8 cellular contexts compared by ENCODE assay signal in genomic region chr5:138466900-138467710, GRCh38. TPM values are rescaled to one million over a fixed set of nuclear protein-coding genes. Genes with fewer than 3 reads are reported as not detected.
A peak's percentile ranks its signal among the peaks of the same experiment; 100 is the strongest.
DNase-seq lines count a peak whose midpoint lies in the region; ATAC-seq and TF ChIP-seq lines count a peak whose summit lies in the region.

No MANE protein-coding gene starts in this region.

- no peak for ATAC-seq in naive B cell (ENCODE audit: low read depth in 2 of 2)
- no peak for ATAC-seq in HG02840 (IDR thresholded peaks at IDR 0.05; ENCODE audit: low FRiP score, unreplicated experiment)

- no peaks in the 10 kb centered on the region for H3K9me3 ChIP-seq in Peyer's patch
- no peaks in the 10 kb centered on the region for H3K9me3 ChIP-seq in effector memory CD4-positive, alpha-beta T cell (ENCODE audit: control insufficient read depth, low read length)

- no peaks in the 10 kb centered on the region for H3K27me3 Mint-ChIP-seq in naive B cell

- no peak for TF ChIP-seq POLR2A in Peyer's patch (IDR thresholded peaks at IDR 0.05)

- H3K4me1 ChIP-seq in Peyer's patch, result peaks cover 0 to 32% (median 7%) of the 10 kb centered on the region in 4 donors
- peaks cover 22% of the 10 kb centered on the region for H3K4me1 ChIP-seq in effector memory CD4-positive, alpha-beta T cell (ENCODE audit: control insufficient read depth, insufficient read depth, low read length, poor library complexity, severe bottlenecking)

- H3K4me1 Mint-ChIP-seq in naive B cell, result peaks cover 20 to 27% (median 25%) of the 10 kb centered on the region in 3 donors

- no peaks in the 10 kb centered on the region for H3K9me3 Mint-ChIP-seq in naive B cell

- H3K36me3 ChIP-seq in Peyer's patch, result no peaks in the 10 kb centered on the region
- H3K36me3 ChIP-seq in effector memory CD4-positive, alpha-beta T cell (ENCODE audit: control insufficient read depth, insufficient read depth, low read length), result no peaks in the 10 kb centered on the region

- H3K36me3 Mint-ChIP-seq in naive B cell, result peaks cover 0 to 12% of the 10 kb centered on the region in 2 donors

- H3K4me3 Mint-ChIP-seq in naive B cell, result peak overlapping the region; percentile 86 to 95 (median 91)

- H3K4me3 ChIP-seq in AG09309 (ENCODE audit: control insufficient read depth, low read depth, low read length) (peak overlapping the region; percentile 58), Peyer's patch (peak overlapping the region; percentile 78 to 93 (median 88))
- H3K4me3 ChIP-seq in effector memory CD4-positive, alpha-beta T cell (ENCODE audit: insufficient read depth, low read depth, low read length, poor library complexity, severe bottlenecking), result peak overlapping the region; percentile 90

- peak overlapping the region in 2 of 4 donors; percentile 17 to 97 for H3K27ac ChIP-seq in Peyer's patch
- no peak overlapping the region for H3K27ac ChIP-seq in effector memory CD4-positive, alpha-beta T cell (ENCODE audit: insufficient read depth, low read length, poor library complexity, severe bottlenecking)

- TF ChIP-seq CTCF in AG09309 (IDR thresholded peaks at IDR 0.05; ENCODE audit: control insufficient read depth, insufficient read depth, low read depth, low read length, missing control alignments) (no peak), Peyer's patch (IDR thresholded peaks at IDR 0.05) (no peak)

- H3K27ac Mint-ChIP-seq in naive B cell, result peak overlapping the region in 3 of 6 donors; percentile 91 to 96 (median 94)

- DNase-seq in AG09309 (ENCODE audit: low read depth) (peak; percentile 18), Peyer's patch (no peak), naive B cell (no peak), NCI-H1092 treated with DMSO at 0.1 percent for 48 hours (lab: John Stamatoyannopoulos, UW) (no peak), SK-N-DZ (ENCODE audit: low spot score) (no peak), AG20443 (ENCODE audit: low spot score) (no peak)
- peak in 2 of 3 donors; percentile 25 to 40 for DNase-seq in effector memory CD4-positive, alpha-beta T cell

- H3K27me3 ChIP-seq in Peyer's patch, result no peaks in the 10 kb centered on the region
- no peaks in the 10 kb centered on the region for H3K27me3 ChIP-seq in effector memory CD4-positive, alpha-beta T cell (replicated peaks; ENCODE audit: control insufficient read depth, insufficient read depth, low read length, poor library complexity, severe bottlenecking)

RNA-seq across cellular contexts. Expression of gene EGR1, which starts 1.8 kb away (rescaled TPM):
- total RNA-seq in Peyer's patch, result 100 to 1,000 TPM in 1 of 4 donors, 10 to 100 TPM in 1, 1 to 10 TPM in 2; 5.3 to 109 (median 11.4) TPM
- 100 to 1,000 TPM in 2 of 6 donors, 10 to 100 TPM in 3, 1 to 10 TPM in 1; 7.0 to 125 (median 41.8) TPM for polyA plus RNA-seq in naive B cell (ENCODE audit: low read depth in 6 of 6)
- 1.2 and 3.4 TPM in 2 replicates for polyA plus RNA-seq in SK-N-DZ (2014; cell fraction: cytosol; rRNA removed)
- 3.8 and 16.0 TPM in 2 replicates for polyA plus RNA-seq in SK-N-DZ (2014; cell fraction: nucleus; rRNA removed)

RNA-seq across cellular contexts. Expression of gene REEP2, which starts 28.2 kb away (rescaled TPM):
- total RNA-seq in Peyer's patch, result 10 to 100 TPM in 1 of 4 donors, 1 to 10 TPM in 3; 1.7 to 10.7 (median 2.1) TPM
- polyA plus RNA-seq in naive B cell (ENCODE audit: low read depth in 6 of 6), result not detected
- polyA plus RNA-seq in SK-N-DZ (2014; cell fraction: cytosol; rRNA removed), result 51.3 and 58.0 TPM in 2 replicates
- 89.2 and 92.7 TPM in 2 replicates for polyA plus RNA-seq in SK-N-DZ (2014; cell fraction: nucleus; rRNA removed)

Comparison
In these comparisons a context has a peak if more than half of its experiments do, and no peak if none do; other contexts are left out.
1. DNase-seq: peak in AG09309 (single experiment) and effector memory CD4-positive, alpha-beta T cell (2 of 3); none in Peyer's patch (0 of 3), naive B cell (single experiment), NCI-H1092 treated with DMSO at 0.1 percent for 48 hours (single experiment), SK-N-DZ (single experiment) and AG20443 (single experiment).
2. Peak in every context shown above with its lines, with median percentiles within 50 percentile points of each other: H3K4me3 ChIP-seq.